Comparison of ENCODE assay signal across 13 cellular contexts in genomic region chr1:29642519-29642918, GRCh38.
DNase-seq lines count a peak whose midpoint lies in the region; TF ChIP-seq lines count a peak whose summit lies in the region.
"Had no signal": no experiment of that assay in that cellular context is flagged by ENCODE, and none has a peak within 500 bp of the region (broad histone marks: within the 10 kb centered on the region; RNA-seq: fewer than 3 reads in every experiment).

No MANE protein-coding gene starts in this region.

- H3K9me3 Mint-ChIP-seq in activated CD4-positive, alpha-beta T cell treated with anti-CD3 and anti-CD28 coated beads, Interleukin-2, amount 10 ng/mL, durations not matched to agents 7 days and 5 days, result no peaks in the 10 kb centered on the region
- H3K9me3 Mint-ChIP-seq in activated CD4-positive, alpha-beta T cell treated with anti-CD3 and anti-CD28 coated beads, Interleukin-2, amount 10 ng/mL, durations not matched to agents 24 days and 14 days, result no peaks in the 10 kb centered on the region
- no peaks in the 10 kb centered on the region for H3K9me3 Mint-ChIP-seq in osteocyte (ENCODE audit: unreplicated experiment)
- H3K9me3 Mint-ChIP-seq: CD4-positive, CD25-positive, alpha-beta regulatory T cell had no signal

- peaks cover 5% of the 10 kb centered on the region for H3K27me3 Mint-ChIP-seq in activated CD4-positive, alpha-beta T cell treated with anti-CD3 and anti-CD28 coated beads, Interleukin-2, amount 10 ng/mL, durations not matched to agents 7 days and 5 days
- H3K27me3 Mint-ChIP-seq in activated CD4-positive, alpha-beta T cell treated with anti-CD3 and anti-CD28 coated beads, Interleukin-2, amount 10 ng/mL, durations not matched to agents 24 days and 14 days, result peaks cover 16% of the 10 kb centered on the region
- H3K27me3 Mint-ChIP-seq in osteocyte (ENCODE audit: unreplicated experiment), result no peaks in the 10 kb centered on the region
- H3K27me3 Mint-ChIP-seq: CD4-positive, CD25-positive, alpha-beta regulatory T cell had no signal

- H3K4me1 Mint-ChIP-seq in activated CD4-positive, alpha-beta T cell treated with anti-CD3 and anti-CD28 coated beads, Interleukin-2, amount 10 ng/mL, durations not matched to agents 7 days and 5 days, result no peaks in the 10 kb centered on the region
- no peaks in the 10 kb centered on the region for H3K4me1 Mint-ChIP-seq in activated CD4-positive, alpha-beta T cell treated with anti-CD3 and anti-CD28 coated beads, Interleukin-2, amount 10 ng/mL, durations not matched to agents 24 days and 14 days
- H3K4me1 Mint-ChIP-seq in osteocyte (ENCODE audit: unreplicated experiment), result peaks cover 8% of the 10 kb centered on the region
- H3K4me1 Mint-ChIP-seq: CD4-positive, CD25-positive, alpha-beta regulatory T cell had no signal

- CTCF ChIA-PET in activated CD4-positive, alpha-beta T cell treated with anti-CD3 and anti-CD28 coated beads, Interleukin-2, amount 10 ng/mL, durations not matched to agents 7 days and 5 days (lab: Charles Lee), result no interaction called here

- intact Hi-C loops in activated CD4-positive, alpha-beta T cell treated with anti-CD3 and anti-CD28 coated beads, Interleukin-2, amount 10 ng/mL, durations not matched to agents 24 days and 14 days (cut with micrococcal nuclease), result no loop called here

- H3K4me3 ChIP-seq in coronary artery, result no peak overlapping the region
- H3K4me3 ChIP-seq: BLaER1 treated with 17β-estradiol and CSF1 and Interleukin-3, amounts not matched to agents 10 nM and 100 nM; GM23248 had no signal

- TF ChIP-seq CTCF in coronary artery (IDR thresholded peaks at IDR 0.05), result no peak
- TF ChIP-seq CTCF in osteocyte (IDR thresholded peaks at IDR 0.05), result no peak

- H3K36me3 Mint-ChIP-seq in activated CD4-positive, alpha-beta T cell treated with anti-CD3 and anti-CD28 coated beads, Interleukin-2, amount 10 ng/mL, durations not matched to agents 7 days and 5 days (ENCODE audit: low read depth), result no peaks in the 10 kb centered on the region
- H3K36me3 Mint-ChIP-seq in activated CD4-positive, alpha-beta T cell treated with anti-CD3 and anti-CD28 coated beads, Interleukin-2, amount 10 ng/mL, durations not matched to agents 24 days and 14 days (ENCODE audit: low read depth), result no peaks in the 10 kb centered on the region
- H3K36me3 Mint-ChIP-seq in osteocyte (ENCODE audit: unreplicated experiment), result no peaks in the 10 kb centered on the region
- H3K36me3 Mint-ChIP-seq: CD4-positive, CD25-positive, alpha-beta regulatory T cell had no signal

- no peak overlapping the region for H3K27ac ChIP-seq in coronary artery
- H3K27ac ChIP-seq: GM23248 had no signal

- DNase-seq in activated CD4-positive, alpha-beta T cell treated with anti-CD3 and anti-CD28 coated beads, Interleukin-2, amount 10 ng/mL, durations not matched to agents 7 days and 5 days, result peak; percentile 2
- DNase-seq in activated CD4-positive, alpha-beta T cell treated with anti-CD3 and anti-CD28 coated beads, Interleukin-2, amount 10 ng/mL, durations not matched to agents 24 days and 14 days, result no peak
- DNase-seq in D341Med (ENCODE audit: low spot score) (peak; percentile 3), coronary artery (ENCODE audit: low spot score) (peak; percentile 40), osteocyte (ENCODE audit: extremely low spot score, unreplicated experiment) (peak; percentile 46), cerebellar cortex (ENCODE audit: low spot score) (no peak), DMS79 treated with DMSO at 0.1 percent for 48 hours (lab: John Stamatoyannopoulos, UW) (no peak)
- DNase-seq: 8988T; CD4-positive, CD25-positive, alpha-beta regulatory T cell; DMS 273 treated with DMSO at 0.1 percent for 48 hours; GM23248; H7 had no signal

- no peak overlapping the region for H3K27ac Mint-ChIP-seq in activated CD4-positive, alpha-beta T cell treated with anti-CD3 and anti-CD28 coated beads, Interleukin-2, amount 10 ng/mL, durations not matched to agents 7 days and 5 days
- no peak overlapping the region for H3K27ac Mint-ChIP-seq in activated CD4-positive, alpha-beta T cell treated with anti-CD3 and anti-CD28 coated beads, Interleukin-2, amount 10 ng/mL, durations not matched to agents 24 days and 14 days
- H3K27ac Mint-ChIP-seq in osteocyte (ENCODE audit: unreplicated experiment), result no peak overlapping the region
- H3K27ac Mint-ChIP-seq: CD4-positive, CD25-positive, alpha-beta regulatory T cell had no signal

- POLR2A ChIA-PET in activated CD4-positive, alpha-beta T cell treated with anti-CD3 and anti-CD28 coated beads, Interleukin-2, amount 10 ng/mL, durations not matched to agents 7 days and 5 days (lab: Charles Lee), result interaction anchor here (0.6 kb wide), 1 partner anchor 833 kb away, joined by 3 read pairs; no protein-coding TSS in a partner anchor

- no peak overlapping the region for H3K4me3 Mint-ChIP-seq in activated CD4-positive, alpha-beta T cell treated with anti-CD3 and anti-CD28 coated beads, Interleukin-2, amount 10 ng/mL, durations not matched to agents 7 days and 5 days
- H3K4me3 Mint-ChIP-seq in activated CD4-positive, alpha-beta T cell treated with anti-CD3 and anti-CD28 coated beads, Interleukin-2, amount 10 ng/mL, durations not matched to agents 24 days and 14 days, result no peak overlapping the region
- no peak overlapping the region for H3K4me3 Mint-ChIP-seq in osteocyte (ENCODE audit: unreplicated experiment)
- H3K4me3 Mint-ChIP-seq: CD4-positive, CD25-positive, alpha-beta regulatory T cell had no signal

Comparison
In these comparisons a context has a peak if more than half of its experiments do, and no peak if none do; other contexts are left out.
1. DNase-seq: peak in activated CD4-positive, alpha-beta T cell treated with anti-CD3 and anti-CD28 coated beads, Interleukin-2, amount 10 ng/mL, durations not matched to agents 7 days and 5 days (single experiment), D341Med (single experiment), coronary artery (single experiment) and osteocyte (single experiment); none in activated CD4-positive, alpha-beta T cell treated with anti-CD3 and anti-CD28 coated beads, Interleukin-2, amount 10 ng/mL, durations not matched to agents 24 days and 14 days (single experiment), cerebellar cortex (single experiment) and DMS79 treated with DMSO at 0.1 percent for 48 hours (single experiment).